ENCODE assay signal across 2 cellular contexts in the genomic region with DNA sequence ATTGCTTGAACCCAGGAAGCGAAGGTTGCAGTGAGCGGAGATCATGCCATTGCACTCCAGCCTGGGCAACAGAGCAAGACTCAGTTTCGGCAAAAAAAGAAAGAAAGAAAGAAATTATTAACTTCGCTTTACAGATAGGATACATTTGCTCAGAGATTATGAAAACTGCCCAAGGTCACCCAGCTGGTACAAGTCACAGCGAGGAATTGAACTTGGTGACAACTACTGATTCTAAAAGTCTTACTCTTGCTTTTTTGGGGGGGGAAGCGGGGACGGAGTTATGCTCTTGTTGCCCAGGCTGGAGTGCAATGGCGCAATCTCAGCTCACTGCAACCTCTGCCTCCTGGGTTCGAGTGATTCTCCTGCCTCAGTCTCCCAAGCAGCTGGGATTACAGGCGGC. TPM values are rescaled to one million over a fixed set of nuclear protein-coding genes. Genes with fewer than 3 reads are reported as not detected.
"Had no signal": no experiment of that assay in that cellular context is flagged by ENCODE, and none has a peak within 500 bp of the region (broad histone marks: within the 10 kb centered on the region; RNA-seq: fewer than 3 reads in every experiment).

No MANE protein-coding gene starts in this region.

RNA-seq across cellular contexts. Expression of a gene that starts 29.7 kb away (rescaled TPM):
- total RNA-seq: M059J, SJSA1 had no signal
